ENCODE assay signal across 11 cellular contexts in genomic region chr22:25112538-25113253, GRCh38.
DNase-seq lines count a peak whose midpoint lies in the region; ATAC-seq, FAIRE-seq and TF ChIP-seq lines count a peak whose summit lies in the region.
"Had no signal": no experiment of that assay in that cellular context is flagged by ENCODE, and none has a peak within 500 bp of the region (broad histone marks: within the 10 kb centered on the region; RNA-seq: fewer than 3 reads in every experiment).

No MANE protein-coding gene starts in this region.

- H3K9ac ChIP-seq in H1 (replicated peaks in 1 of 4; ENCODE audit: extremely low read depth in 1 of 4, low read depth in 3 of 4, low read length in 3 of 4) (no peak overlapping the region), mucosa of rectum (ENCODE audit: low read depth in 1 of 2, low read length in 2 of 2) (peak overlapping the region; percentile 50 to 58)

- H3K14ac ChIP-seq in H1 (ENCODE audit: insufficient read length): no peak overlapping the region

- POLR2A ChIA-PET in H1 (lab: Charles Lee; ENCODE audit: partially characterized antibody): no interaction called here

- DNase-seq in heart right ventricle (no peak), cardiac septum (ENCODE audit: low spot score) (no peak), H1 (ENCODE audit: low read depth in 1 of 2, low spot score in 2 of 2) (no peak), upper lobe of left lung (no peak), GM19238 (ENCODE audit: insufficient read length, low spot score) (no peak), NCI-H226 (no peak), hepatic stellate cell (ENCODE audit: low spot score) (no peak)
- DNase-seq: activated CD4-positive, CD25-positive, alpha-beta regulatory T cell; AML-193; Peyer's patch had no signal

- no peak for TF ChIP-seq RAD21 in H1 (IDR thresholded peaks at IDR 0.05 in 1 of 2, conservative IDR thresholded peaks at IDR 0.05 in 1 of 2; ENCODE audit: low read depth in 2 of 2, low read length in 2 of 2)

- no peak overlapping the region for H3K56ac ChIP-seq in H1 (replicated peaks; ENCODE audit: insufficient read length, low read depth, low read length)

- no peak overlapping the region for H4K8ac ChIP-seq in H1 (ENCODE audit: extremely low read depth, insufficient read depth, low read length)

- no peak overlapping the region for H2BK20ac ChIP-seq in H1 (ENCODE audit: low read length)

- no peaks in the 10 kb centered on the region for H3K79me2 ChIP-seq in H1 (ENCODE audit: control insufficient read depth in 1 of 2, insufficient read depth in 2 of 2, low read length in 2 of 2)

- H3K9me3 ChIP-seq in heart right ventricle (peaks cover 0 to 7% (median 0%) of the 10 kb centered on the region in 11 donors), H1 (ENCODE audit: insufficient read depth in 2 of 2, low read depth in 1 of 2, low read length in 1 of 2) (no peaks in the 10 kb centered on the region), mucosa of rectum (ENCODE audit: control insufficient read depth in 2 of 2, low read length in 2 of 2) (no peaks in the 10 kb centered on the region), upper lobe of left lung (no peaks in the 10 kb centered on the region)
- H3K9me3 ChIP-seq: Peyer's patch had no signal

- H3K4ac ChIP-seq in H1 (replicated peaks; ENCODE audit: insufficient read length, low read depth, low read length): no peak overlapping the region

- H3K36me3 ChIP-seq in heart right ventricle (peaks cover 0 to under 1% (median 0%) of the 10 kb centered on the region in 9 donors), H1 (ENCODE audit: control insufficient read depth in 2 of 4, insufficient read depth in 4 of 4, low read length in 3 of 4) (no peaks in the 10 kb centered on the region; a peak in 1 of 8 replicates), mucosa of rectum (ENCODE audit: control insufficient read depth in 2 of 2, insufficient read depth in 2 of 2, low read length in 2 of 2) (peaks cover 0 to 4% of the 10 kb centered on the region in 2 donors), upper lobe of left lung (no peaks in the 10 kb centered on the region)
- H3K36me3 ChIP-seq: Peyer's patch had no signal

- TF ChIP-seq EP300 in H1 (IDR thresholded peaks at IDR 0.05; ENCODE audit: borderline replicate concordance in 1 of 2, low read depth in 2 of 2, low read length in 2 of 2) (no peak), upper lobe of left lung (IDR thresholded peaks at IDR 0.05) (no peak)

- no peak for TF ChIP-seq POLR2A in H1 (IDR thresholded peaks at IDR 0.05; ENCODE audit: control extremely low read depth in 1 of 2, low read depth in 2 of 2, low read length in 2 of 2)
- TF ChIP-seq POLR2A in upper lobe of left lung (IDR thresholded peaks at IDR 0.05): no peak

- no peak for FAIRE-seq in H1 (lab: Jason Lieb, UNC)

- H3K27ac ChIP-seq in heart right ventricle (peak overlapping the region; percentile 25 to 77 (median 68)), H1 (ENCODE audit: low read depth, low read length) (no peak overlapping the region), mucosa of rectum (ENCODE audit: low read depth in 2 of 2, low read length in 2 of 2) (peak overlapping the region; percentile 20 to 84), upper lobe of left lung (peak overlapping the region; percentile 79 to 87 (median 85))

- H3K4me3 ChIP-seq in heart right ventricle (peak overlapping the region in 9 of 10 donors; percentile 45 to 77 (median 63)), H1 (ENCODE audit: extremely low read depth in 1 of 4, insufficient read depth in 2 of 4, low read depth in 3 of 4, low read length in 4 of 4) (0 out of 8 replicates have a peak overlapping the region, but pooled peaks of 1 of the 4 experiments have one; percentile 69), mucosa of rectum (ENCODE audit: low read length in 2 of 2) (peak overlapping the region; percentile 56 to 63), upper lobe of left lung (peak overlapping the region in 3 of 4 donors; percentile 56 to 67 (median 62))

- peak overlapping the region; percentile 52; the same call in 1 of the 2 replicates for H3K18ac ChIP-seq in H1 (ENCODE audit: extremely low read depth, low read length)

- CTCF ChIA-PET in H1 (lab: Charles Lee; ENCODE audit: partially characterized antibody): interaction anchor here (0.7 to 5.2 kb wide), 13 partner anchors 11 to 262 kb away, joined by 3 to 32 read pairs (median 6); no protein-coding TSS in a partner anchor

- WGBS in heart right ventricle, 2 donors: 65 to 78% methylated on average over 20 of the region's 20 CpGs
- 83% methylated on average over 20 of the region's 20 CpGs; no CpG with 5 or more reads in 1 of the 2 experiments for WGBS in H1 (ENCODE audit: extremely low coverage in 1 of 2, insufficient coverage in 1 of 2, insufficient read length in 1 of 2, insufficient replicate concordance in 2 of 2, low coverage in 1 of 2, low lambda C conversion rate in 2 of 2, missing lambda C conversion rate in 1 of 2), 2 experiments
- 50 to 67% methylated on average over 20 of the region's 20 CpGs for WGBS in upper lobe of left lung, 2 donors

- H4K91ac ChIP-seq in H1 (replicated peaks; ENCODE audit: insufficient read length, low read length): no peak overlapping the region

- ATAC-seq in heart right ventricle (peak in 2 of 8 donors; percentile 0 to 3), upper lobe of left lung (ENCODE audit: low FRiP score in 2 of 2) (no peak)

- peaks cover 0 to 18% (median 0%) of the 10 kb centered on the region in 7 donors for H3K27me3 ChIP-seq in heart right ventricle
- 0 out of 7 replicates have a peak, but pooled peaks cover 0 to 2% (median 0%) of the 10 kb centered on the region in 4 experiments for H3K27me3 ChIP-seq in H1 (replicated peaks in 1 of 4; ENCODE audit: control insufficient read depth in 3 of 4, extremely low read depth in 1 of 4, insufficient read depth in 3 of 4, low read length in 3 of 4)
- H3K27me3 ChIP-seq in mucosa of rectum (ENCODE audit: control insufficient read depth in 2 of 2, insufficient read depth in 2 of 2, low read length in 2 of 2): no peaks in the 10 kb centered on the region
- H3K27me3 ChIP-seq in upper lobe of left lung: no peaks in the 10 kb centered on the region
- H3K27me3 ChIP-seq: Peyer's patch had no signal

- peak overlapping the region in 1 of 2 experiments; percentile 94; a peak in 1 of 4 replicates for H3K4me2 ChIP-seq in H1 (ENCODE audit: insufficient read depth in 1 of 2, low read depth in 2 of 2, low read length in 2 of 2)

- no peak overlapping the region for H2AK5ac ChIP-seq in H1 (ENCODE audit: low read depth, low read length)

- intact Hi-C loops in heart right ventricle (cut with DNase I): loop anchor here in 7 of 10 donors (5.0 to 10.0 kb wide), 3 partner anchors 40 to 62 kb away; no protein-coding TSS in a partner anchor
- intact Hi-C loops in cardiac septum (cut with DNase I): loop anchor here (2.0 to 5.0 kb wide), 2 partner anchors 26 to 60 kb away; no protein-coding TSS in a partner anchor

- H2BK120ac ChIP-seq in H1 (replicated peaks; ENCODE audit: low read depth, low read length): no peak overlapping the region

- no peaks in the 10 kb centered on the region; the same call in 1 of the 2 replicates for H3K79me1 ChIP-seq in H1 (ENCODE audit: low read depth, low read length)

- TF ChIP-seq CTCF in heart right ventricle (IDR thresholded peaks at IDR 0.05) (no peak), H1 (IDR thresholded peaks at IDR 0.05; ENCODE audit: control extremely low read depth in 1 of 3, insufficient read depth in 1 of 3, low read depth in 1 of 3, low read length in 3 of 3) (no peak), upper lobe of left lung (IDR thresholded peaks at IDR 0.05) (no peak)

- H2BK15ac ChIP-seq in H1 (ENCODE audit: low read length): peak overlapping the region; percentile 53; the same call in 1 of the 2 replicates

- H3K4me1 ChIP-seq in heart right ventricle: peaks cover 7 to 66% (median 31%) of the 10 kb centered on the region in 9 donors
- peaks cover 0 to 19% (median 9%) of the 10 kb centered on the region in 4 experiments; a peak in 6 of 7 replicates for H3K4me1 ChIP-seq in H1 (replicated peaks in 1 of 4; ENCODE audit: control insufficient read depth in 3 of 4, insufficient read depth in 4 of 4, low read length in 3 of 4)
- H3K4me1 ChIP-seq in mucosa of rectum (ENCODE audit: control insufficient read depth in 2 of 2, insufficient read depth in 2 of 2, low read length in 2 of 2): peaks cover 39 to 52% of the 10 kb centered on the region in 2 donors
- H3K4me1 ChIP-seq in upper lobe of left lung: peaks cover 34 to 59% (median 46%) of the 10 kb centered on the region in 4 donors

- no peak overlapping the region for H2AFZ ChIP-seq in H1 (ENCODE audit: low read length)

- H4K5ac ChIP-seq in H1 (ENCODE audit: insufficient read length, low read depth, low read length): no peak overlapping the region

- H2BK12ac ChIP-seq in H1 (ENCODE audit: low read depth, low read length): peak overlapping the region; percentile 33; the same call in 1 of the 2 replicates

- no peaks in the 10 kb centered on the region for H4K20me1 ChIP-seq in H1 (replicated peaks in 1 of 2; ENCODE audit: control insufficient read depth in 1 of 2, insufficient read depth in 2 of 2, low read length in 2 of 2)

- H3K23me2 ChIP-seq in H1 (ENCODE audit: low read depth, low read length): peaks cover 7% of the 10 kb centered on the region

- H3K23ac ChIP-seq in H1 (ENCODE audit: insufficient read length): no peak overlapping the region

- 0 out of 2 replicates have a peak overlapping the region, but pooled peaks have one; percentile 3 for H2BK5ac ChIP-seq in H1 (ENCODE audit: low read depth, low read length)

TF ChIP-seq in H1, 55 proteins besides CTCF, POLR2A, EP300 and RAD21 (continues in another document):
- TF ChIP-seq HDAC2 (IDR thresholded peaks at IDR 0.05; ENCODE audit: borderline replicate concordance in 1 of 2, low read depth in 2 of 2, low read length in 2 of 2) (no peak), TAF7 (optimal IDR thresholded peaks at IDR 0.05; ENCODE audit: borderline replicate concordance, low read depth, low read length) (no peak), BCL11A (IDR thresholded peaks at IDR 0.05; ENCODE audit: low read depth in 2 of 2, low read length in 2 of 2) (no peak), EZH2 (IDR thresholded peaks at IDR 0.05; ENCODE audit: low read depth, low read length, severe bottlenecking) (no peak), CHD2 (IDR thresholded peaks at IDR 0.05; ENCODE audit: low read length) (no peak), SAP30 (IDR thresholded peaks at IDR 0.05; ENCODE audit: insufficient read depth, insufficient replicate concordance, low read length) (no peak), EGR1 (IDR thresholded peaks at IDR 0.05; ENCODE audit: borderline replicate concordance, low read depth, low read length) (no peak), TEAD4 (IDR thresholded peaks at IDR 0.05; ENCODE audit: low read depth, low read length) (no peak), USF2 (IDR thresholded peaks at IDR 0.05; ENCODE audit: low read length) (no peak), SP2 (IDR thresholded peaks at IDR 0.05; ENCODE audit: low read length) (no peak)

Comparison
In these comparisons a context has a peak if more than half of its experiments do, and no peak if none do; other contexts are left out.
1. H3K9ac ChIP-seq: peak in mucosa of rectum (2 of 2); none in H1 (0 of 4).